Comparison of ENCODE assay signal across 1 cellular context in the genomic region with DNA sequence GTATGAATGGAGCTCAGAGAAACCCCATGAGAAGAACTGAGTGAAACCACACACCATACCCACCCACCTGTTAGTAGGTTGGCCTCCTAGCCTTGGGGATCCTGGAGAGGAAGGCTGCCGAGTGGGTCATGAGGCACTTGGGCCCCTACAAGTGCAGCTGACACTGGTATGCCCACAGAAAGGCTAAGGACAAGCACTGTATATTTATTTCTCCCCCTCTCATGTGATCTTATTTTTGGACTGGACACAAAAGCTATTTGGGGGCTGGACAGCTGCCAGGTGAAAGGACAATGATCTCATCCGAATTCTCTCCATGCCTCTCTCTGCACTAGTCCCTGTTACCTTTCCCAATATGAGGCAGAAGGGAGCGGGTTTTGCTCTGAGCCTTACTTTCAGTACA.
TF ChIP-seq lines count a peak whose summit lies in the region.

No MANE protein-coding gene starts in this region.

TF ChIP-seq in HepG2, 621 proteins besides CTCF, POLR2A, EP300 and RAD21:
- TF ChIP-seq ZNF839 (CRISPR knock-in tag; IDR thresholded peaks at IDR 0.05; ENCODE audit: borderline replicate concordance) (no peak), ZNF335 (CRISPR knock-in tag; IDR thresholded peaks at IDR 0.05) (no peak), SIN3B (IDR thresholded peaks at IDR 0.05; ENCODE audit: low read length) (no peak), ZBTB21 (CRISPR knock-in tag; IDR thresholded peaks at IDR 0.05) (no peak), ZBTB7B (CRISPR knock-in tag; IDR thresholded peaks at IDR 0.05) (no peak), FOXK1 (CRISPR knock-in tag; IDR thresholded peaks at IDR 0.05; ENCODE audit: borderline replicate concordance, low read depth) (no peak), ZNF101 (CRISPR knock-in tag; IDR thresholded peaks at IDR 0.05; ENCODE audit: borderline replicate concordance, low read depth) (no peak), ZNF441 (CRISPR knock-in tag; IDR thresholded peaks at IDR 0.05; ENCODE audit: borderline replicate concordance) (no peak), ZNF556 (CRISPR knock-in tag; IDR thresholded peaks at IDR 0.05; ENCODE audit: borderline replicate concordance) (no peak), ZNF33B (CRISPR knock-in tag; IDR thresholded peaks at IDR 0.05) (no peak), SRY (CRISPR knock-in tag; IDR thresholded peaks at IDR 0.05) (no peak)
- TF ChIP-seq, protein P1, sequence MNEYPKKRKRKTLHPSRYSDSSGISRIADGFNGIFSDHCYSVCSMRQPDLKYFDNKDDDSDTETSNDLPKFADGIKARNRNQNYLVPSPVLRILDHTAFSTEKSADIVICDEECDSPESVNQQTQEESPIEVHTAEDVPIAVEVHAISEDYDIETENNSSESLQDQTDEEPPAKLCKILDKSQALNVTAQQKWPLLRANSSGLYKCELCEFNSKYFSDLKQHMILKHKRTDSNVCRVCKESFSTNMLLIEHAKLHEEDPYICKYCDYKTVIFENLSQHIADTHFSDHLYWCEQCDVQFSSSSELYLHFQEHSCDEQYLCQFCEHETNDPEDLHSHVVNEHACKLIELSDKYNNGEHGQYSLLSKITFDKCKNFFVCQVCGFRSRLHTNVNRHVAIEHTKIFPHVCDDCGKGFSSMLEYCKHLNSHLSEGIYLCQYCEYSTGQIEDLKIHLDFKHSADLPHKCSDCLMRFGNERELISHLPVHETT (CRISPR knock-in tag; conservative IDR thresholded peaks at IDR 0.05), result no peak
- TF ChIP-seq, protein P2, sequence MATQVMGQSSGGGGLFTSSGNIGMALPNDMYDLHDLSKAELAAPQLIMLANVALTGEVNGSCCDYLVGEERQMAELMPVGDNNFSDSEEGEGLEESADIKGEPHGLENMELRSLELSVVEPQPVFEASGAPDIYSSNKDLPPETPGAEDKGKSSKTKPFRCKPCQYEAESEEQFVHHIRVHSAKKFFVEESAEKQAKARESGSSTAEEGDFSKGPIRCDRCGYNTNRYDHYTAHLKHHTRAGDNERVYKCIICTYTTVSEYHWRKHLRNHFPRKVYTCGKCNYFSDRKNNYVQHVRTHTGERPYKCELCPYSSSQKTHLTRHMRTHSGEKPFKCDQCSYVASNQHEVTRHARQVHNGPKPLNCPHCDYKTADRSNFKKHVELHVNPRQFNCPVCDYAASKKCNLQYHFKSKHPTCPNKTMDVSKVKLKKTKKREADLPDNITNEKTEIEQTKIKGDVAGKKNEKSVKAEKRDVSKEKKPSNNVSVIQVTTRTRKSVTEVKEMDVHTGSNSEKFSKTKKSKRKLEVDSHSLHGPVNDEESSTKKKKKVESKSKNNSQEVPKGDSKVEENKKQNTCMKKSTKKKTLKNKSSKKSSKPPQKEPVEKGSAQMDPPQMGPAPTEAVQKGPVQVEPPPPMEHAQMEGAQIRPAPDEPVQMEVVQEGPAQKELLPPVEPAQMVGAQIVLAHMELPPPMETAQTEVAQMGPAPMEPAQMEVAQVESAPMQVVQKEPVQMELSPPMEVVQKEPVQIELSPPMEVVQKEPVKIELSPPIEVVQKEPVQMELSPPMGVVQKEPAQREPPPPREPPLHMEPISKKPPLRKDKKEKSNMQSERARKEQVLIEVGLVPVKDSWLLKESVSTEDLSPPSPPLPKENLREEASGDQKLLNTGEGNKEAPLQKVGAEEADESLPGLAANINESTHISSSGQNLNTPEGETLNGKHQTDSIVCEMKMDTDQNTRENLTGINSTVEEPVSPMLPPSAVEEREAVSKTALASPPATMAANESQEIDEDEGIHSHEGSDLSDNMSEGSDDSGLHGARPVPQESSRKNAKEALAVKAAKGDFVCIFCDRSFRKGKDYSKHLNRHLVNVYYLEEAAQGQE (IDR thresholded peaks at IDR 0.05; ENCODE audit: borderline replicate concordance in 1 of 2, low read depth in 1 of 2, low read length in 2 of 2), result no peak
- TF ChIP-seq, protein P3, sequence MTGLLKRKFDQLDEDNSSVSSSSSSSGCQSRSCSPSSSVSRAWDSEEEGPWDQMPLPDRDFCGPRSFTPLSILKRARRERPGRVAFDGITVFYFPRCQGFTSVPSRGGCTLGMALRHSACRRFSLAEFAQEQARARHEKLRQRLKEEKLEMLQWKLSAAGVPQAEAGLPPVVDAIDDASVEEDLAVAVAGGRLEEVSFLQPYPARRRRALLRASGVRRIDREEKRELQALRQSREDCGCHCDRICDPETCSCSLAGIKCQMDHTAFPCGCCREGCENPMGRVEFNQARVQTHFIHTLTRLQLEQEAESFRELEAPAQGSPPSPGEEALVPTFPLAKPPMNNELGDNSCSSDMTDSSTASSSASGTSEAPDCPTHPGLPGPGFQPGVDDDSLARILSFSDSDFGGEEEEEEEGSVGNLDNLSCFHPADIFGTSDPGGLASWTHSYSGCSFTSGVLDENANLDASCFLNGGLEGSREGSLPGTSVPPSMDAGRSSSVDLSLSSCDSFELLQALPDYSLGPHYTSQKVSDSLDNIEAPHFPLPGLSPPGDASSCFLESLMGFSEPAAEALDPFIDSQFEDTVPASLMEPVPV (CRISPR knock-in tag; IDR thresholded peaks at IDR 0.05), result no peak
